Comparison of ENCODE assay signal across 1 cellular context in the genomic region with DNA sequence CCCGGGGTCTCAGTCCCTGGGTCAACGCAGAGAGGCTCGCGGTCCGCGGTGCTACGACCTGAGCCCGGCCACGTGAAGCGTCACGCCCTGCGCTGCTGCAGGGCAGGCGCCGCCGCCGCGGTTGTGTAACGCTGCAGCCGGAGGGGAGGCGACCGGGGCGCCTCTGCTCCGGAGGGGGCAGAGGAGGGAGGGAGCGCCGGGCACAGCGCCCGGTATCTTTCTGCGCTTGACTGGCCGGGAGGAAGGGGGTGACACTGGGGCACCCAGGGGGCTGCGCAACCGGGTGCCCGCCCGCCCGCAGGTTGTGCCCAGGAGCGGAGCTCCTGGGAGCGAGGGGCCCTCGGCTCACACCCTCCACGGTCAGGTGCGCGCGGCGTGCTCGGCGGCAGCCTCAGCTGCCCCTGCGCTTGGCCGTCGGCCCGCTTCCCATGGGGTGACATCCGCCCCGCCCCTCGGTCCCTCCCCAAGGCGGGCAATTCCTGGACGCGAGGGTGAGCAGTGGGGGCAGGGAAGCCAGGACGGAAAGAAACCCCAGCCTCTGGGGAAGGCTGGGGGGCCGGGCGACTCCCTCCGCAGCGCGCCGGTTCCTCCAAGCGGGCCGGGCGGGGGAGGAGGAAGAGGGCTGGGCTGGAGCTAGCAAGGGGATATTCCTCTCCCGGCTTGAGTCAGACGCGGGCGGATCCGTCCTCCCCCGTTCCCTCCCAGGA.
TF ChIP-seq lines count a peak whose summit lies in the region.

No MANE protein-coding gene starts in this region.

TF ChIP-seq in HEK293, 187 proteins besides CTCF, POLR2A, EP300 and RAD21 (continued from another document and continues in another):
- TF ChIP-seq ZNF10 (tag by site-specific recombination; IDR thresholded peaks at IDR 0.05) (peak; percentile 11; the same call in 1 of the 2 replicates), ZNF423 (tag by site-specific recombination; IDR thresholded peaks at IDR 0.05) (peak; percentile 98), ZNF121 (tag by site-specific recombination; IDR thresholded peaks at IDR 0.05) (no peak), ZNF146 (tag by site-specific recombination; IDR thresholded peaks at IDR 0.05) (peak; percentile 4; the same call in 1 of the 2 replicates), KLF10 (tag by site-specific recombination; IDR thresholded peaks at IDR 0.05) (peak; percentile 98), ZBTB17 (tag by site-specific recombination; IDR thresholded peaks at IDR 0.05) (peak; percentile 74), ZNF600 (tag by site-specific recombination; IDR thresholded peaks at IDR 0.05) (peak; percentile 90), ZNF221 (tag by site-specific recombination; IDR thresholded peaks at IDR 0.05; ENCODE audit: borderline replicate concordance) (no peak; the same call in 1 of the 2 replicates), ZNF23 (tag by site-specific recombination; IDR thresholded peaks at IDR 0.05; ENCODE audit: borderline replicate concordance) (no peak), ZFP37 (tag by site-specific recombination; IDR thresholded peaks at IDR 0.05) (peak; percentile 84), KLF7 (tag by site-specific recombination; IDR thresholded peaks at IDR 0.05; ENCODE audit: borderline replicate concordance) (peak; percentile 98), ZNF274 (IDR thresholded peaks at IDR 0.05; ENCODE audit: low read length) (no peak), ZNF274 (tag by site-specific recombination; IDR thresholded peaks at IDR 0.05; ENCODE audit: borderline replicate concordance) (no peak), ZNF544 (tag by site-specific recombination; IDR thresholded peaks at IDR 0.05) (no peak), KLF9 (tag by site-specific recombination; IDR thresholded peaks at IDR 0.05; ENCODE audit: low read depth) (peak; percentile 87), ZNF174 (tag by site-specific recombination; IDR thresholded peaks at IDR 0.05) (no peak), HOXC10 (CRISPR knock-in tag; IDR thresholded peaks at IDR 0.05) (no peak), ZNF433 (tag by site-specific recombination; IDR thresholded peaks at IDR 0.05; ENCODE audit: low read depth) (no peak), ZNF302 (tag by site-specific recombination; IDR thresholded peaks at IDR 0.05; ENCODE audit: low read depth) (no peak), ZNF776 (tag by site-specific recombination; IDR thresholded peaks at IDR 0.05; ENCODE audit: borderline replicate concordance) (no peak), KLF16 (tag by site-specific recombination; IDR thresholded peaks at IDR 0.05) (peak; percentile 89), RBAK (tag by site-specific recombination; IDR thresholded peaks at IDR 0.05) (peak; percentile 92), SP2 (tag by site-specific recombination; IDR thresholded peaks at IDR 0.05) (peak; percentile 89), KLF8 (tag by site-specific recombination; IDR thresholded peaks at IDR 0.05) (peak; percentile 99), ZNF548 (tag by site-specific recombination; IDR thresholded peaks at IDR 0.05) (no peak), ZNF214 (tag by site-specific recombination; IDR thresholded peaks at IDR 0.05; ENCODE audit: borderline replicate concordance) (no peak), ZNF391 (tag by site-specific recombination; IDR thresholded peaks at IDR 0.05; ENCODE audit: borderline replicate concordance, low read depth) (no peak), ZNF560 (tag by site-specific recombination; IDR thresholded peaks at IDR 0.05; ENCODE audit: borderline replicate concordance) (no peak), ZNF76 (tag by site-specific recombination; IDR thresholded peaks at IDR 0.05; ENCODE audit: borderline replicate concordance, low read depth) (peak; percentile 57; the same call in 1 of the 2 replicates), MEIS1 (CRISPR knock-in tag; IDR thresholded peaks at IDR 0.05; ENCODE audit: borderline replicate concordance) (no peak), ZFP41 (tag by site-specific recombination; IDR thresholded peaks at IDR 0.05; ENCODE audit: borderline replicate concordance) (no peak), ZNF585B (tag by site-specific recombination; IDR thresholded peaks at IDR 0.05) (no peak), ZNF785 (tag by site-specific recombination; IDR thresholded peaks at IDR 0.05) (peak; percentile 70), ZNF837 (tag by site-specific recombination; IDR thresholded peaks at IDR 0.05) (no peak), ZBTB7A (tag by site-specific recombination; IDR thresholded peaks at IDR 0.05; ENCODE audit: low read depth) (peak; percentile 76), ZNF169 (tag by site-specific recombination; IDR thresholded peaks at IDR 0.05) (no peak)
- TF ChIP-seq, protein P1, sequence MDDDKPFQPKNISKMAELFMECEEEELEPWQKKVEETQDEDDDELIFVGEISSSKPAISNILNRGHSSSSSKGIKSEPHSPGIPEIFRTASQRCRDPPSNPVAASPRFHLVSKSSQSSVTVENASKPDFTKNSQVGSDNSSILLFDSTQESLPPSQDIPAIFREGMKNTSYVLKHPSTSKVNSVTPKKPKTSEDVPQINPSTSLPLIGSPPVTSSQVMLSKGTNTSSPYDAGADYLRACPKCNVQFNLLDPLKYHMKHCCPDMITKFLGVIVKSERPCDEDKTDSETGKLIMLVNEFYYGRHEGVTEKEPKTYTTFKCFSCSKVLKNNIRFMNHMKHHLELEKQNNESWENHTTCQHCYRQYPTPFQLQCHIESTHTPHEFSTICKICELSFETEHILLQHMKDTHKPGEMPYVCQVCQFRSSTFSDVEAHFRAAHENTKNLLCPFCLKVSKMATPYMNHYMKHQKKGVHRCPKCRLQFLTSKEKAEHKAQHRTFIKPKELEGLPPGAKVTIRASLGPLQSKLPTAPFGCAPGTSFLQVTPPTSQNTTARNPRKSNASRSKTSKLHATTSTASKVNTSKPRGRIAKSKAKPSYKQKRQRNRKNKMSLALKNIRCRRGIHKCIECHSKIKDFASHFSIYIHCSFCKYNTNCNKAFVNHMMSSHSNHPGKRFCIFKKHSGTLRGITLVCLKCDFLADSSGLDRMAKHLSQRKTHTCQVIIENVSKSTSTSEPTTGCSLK (tag by site-specific recombination; IDR thresholded peaks at IDR 0.05): no peak
- TF ChIP-seq, protein P2, sequence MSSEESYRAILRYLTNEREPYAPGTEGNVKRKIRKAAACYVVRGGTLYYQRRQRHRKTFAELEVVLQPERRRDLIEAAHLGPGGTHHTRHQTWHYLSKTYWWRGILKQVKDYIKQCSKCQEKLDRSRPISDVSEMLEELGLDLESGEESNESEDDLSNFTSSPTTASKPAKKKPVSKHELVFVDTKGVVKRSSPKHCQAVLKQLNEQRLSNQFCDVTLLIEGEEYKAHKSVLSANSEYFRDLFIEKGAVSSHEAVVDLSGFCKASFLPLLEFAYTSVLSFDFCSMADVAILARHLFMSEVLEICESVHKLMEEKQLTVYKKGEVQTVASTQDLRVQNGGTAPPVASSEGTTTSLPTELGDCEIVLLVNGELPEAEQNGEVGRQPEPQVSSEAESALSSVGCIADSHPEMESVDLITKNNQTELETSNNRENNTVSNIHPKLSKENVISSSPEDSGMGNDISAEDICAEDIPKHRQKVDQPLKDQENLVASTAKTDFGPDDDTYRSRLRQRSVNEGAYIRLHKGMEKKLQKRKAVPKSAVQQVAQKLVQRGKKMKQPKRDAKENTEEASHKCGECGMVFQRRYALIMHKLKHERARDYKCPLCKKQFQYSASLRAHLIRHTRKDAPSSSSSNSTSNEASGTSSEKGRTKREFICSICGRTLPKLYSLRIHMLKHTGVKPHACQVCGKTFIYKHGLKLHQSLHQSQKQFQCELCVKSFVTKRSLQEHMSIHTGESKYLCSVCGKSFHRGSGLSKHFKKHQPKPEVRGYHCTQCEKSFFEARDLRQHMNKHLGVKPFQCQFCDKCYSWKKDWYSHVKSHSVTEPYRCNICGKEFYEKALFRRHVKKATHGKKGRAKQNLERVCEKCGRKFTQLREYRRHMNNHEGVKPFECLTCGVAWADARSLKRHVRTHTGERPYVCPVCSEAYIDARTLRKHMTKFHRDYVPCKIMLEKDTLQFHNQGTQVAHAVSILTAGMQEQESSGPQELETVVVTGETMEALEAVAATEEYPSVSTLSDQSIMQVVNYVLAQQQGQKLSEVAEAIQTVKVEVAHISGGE (tag by site-specific recombination; conservative IDR thresholded peaks at IDR 0.05; ENCODE audit: low read depth): peak; percentile 62
- TF ChIP-seq, protein P3, sequence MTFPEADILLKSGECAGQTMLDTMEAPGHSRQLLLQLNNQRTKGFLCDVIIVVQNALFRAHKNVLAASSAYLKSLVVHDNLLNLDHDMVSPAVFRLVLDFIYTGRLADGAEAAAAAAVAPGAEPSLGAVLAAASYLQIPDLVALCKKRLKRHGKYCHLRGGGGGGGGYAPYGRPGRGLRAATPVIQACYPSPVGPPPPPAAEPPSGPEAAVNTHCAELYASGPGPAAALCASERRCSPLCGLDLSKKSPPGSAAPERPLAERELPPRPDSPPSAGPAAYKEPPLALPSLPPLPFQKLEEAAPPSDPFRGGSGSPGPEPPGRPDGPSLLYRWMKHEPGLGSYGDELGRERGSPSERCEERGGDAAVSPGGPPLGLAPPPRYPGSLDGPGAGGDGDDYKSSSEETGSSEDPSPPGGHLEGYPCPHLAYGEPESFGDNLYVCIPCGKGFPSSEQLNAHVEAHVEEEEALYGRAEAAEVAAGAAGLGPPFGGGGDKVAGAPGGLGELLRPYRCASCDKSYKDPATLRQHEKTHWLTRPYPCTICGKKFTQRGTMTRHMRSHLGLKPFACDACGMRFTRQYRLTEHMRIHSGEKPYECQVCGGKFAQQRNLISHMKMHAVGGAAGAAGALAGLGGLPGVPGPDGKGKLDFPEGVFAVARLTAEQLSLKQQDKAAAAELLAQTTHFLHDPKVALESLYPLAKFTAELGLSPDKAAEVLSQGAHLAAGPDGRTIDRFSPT (tag by site-specific recombination; IDR thresholded peaks at IDR 0.05): peak; percentile 96
- TF ChIP-seq, protein P4, sequence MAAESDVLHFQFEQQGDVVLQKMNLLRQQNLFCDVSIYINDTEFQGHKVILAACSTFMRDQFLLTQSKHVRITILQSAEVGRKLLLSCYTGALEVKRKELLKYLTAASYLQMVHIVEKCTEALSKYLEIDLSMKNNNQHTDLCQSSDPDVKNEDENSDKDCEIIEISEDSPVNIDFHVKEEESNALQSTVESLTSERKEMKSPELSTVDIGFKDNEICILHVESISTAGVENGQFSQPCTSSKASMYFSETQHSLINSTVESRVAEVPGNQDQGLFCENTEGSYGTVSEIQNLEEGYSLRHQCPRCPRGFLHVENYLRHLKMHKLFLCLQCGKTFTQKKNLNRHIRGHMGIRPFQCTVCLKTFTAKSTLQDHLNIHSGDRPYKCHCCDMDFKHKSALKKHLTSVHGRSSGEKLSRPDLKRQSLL (tag by site-specific recombination; IDR thresholded peaks at IDR 0.05): 0 out of 2 replicates have a peak, but pooled peaks have one; percentile 13
- TF ChIP-seq, protein P5, sequence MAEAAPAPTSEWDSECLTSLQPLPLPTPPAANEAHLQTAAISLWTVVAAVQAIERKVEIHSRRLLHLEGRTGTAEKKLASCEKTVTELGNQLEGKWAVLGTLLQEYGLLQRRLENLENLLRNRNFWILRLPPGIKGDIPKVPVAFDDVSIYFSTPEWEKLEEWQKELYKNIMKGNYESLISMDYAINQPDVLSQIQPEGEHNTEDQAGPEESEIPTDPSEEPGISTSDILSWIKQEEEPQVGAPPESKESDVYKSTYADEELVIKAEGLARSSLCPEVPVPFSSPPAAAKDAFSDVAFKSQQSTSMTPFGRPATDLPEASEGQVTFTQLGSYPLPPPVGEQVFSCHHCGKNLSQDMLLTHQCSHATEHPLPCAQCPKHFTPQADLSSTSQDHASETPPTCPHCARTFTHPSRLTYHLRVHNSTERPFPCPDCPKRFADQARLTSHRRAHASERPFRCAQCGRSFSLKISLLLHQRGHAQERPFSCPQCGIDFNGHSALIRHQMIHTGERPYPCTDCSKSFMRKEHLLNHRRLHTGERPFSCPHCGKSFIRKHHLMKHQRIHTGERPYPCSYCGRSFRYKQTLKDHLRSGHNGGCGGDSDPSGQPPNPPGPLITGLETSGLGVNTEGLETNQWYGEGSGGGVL (tag by site-specific recombination; IDR thresholded peaks at IDR 0.05): peak; percentile 98
- TF ChIP-seq, protein P6, sequence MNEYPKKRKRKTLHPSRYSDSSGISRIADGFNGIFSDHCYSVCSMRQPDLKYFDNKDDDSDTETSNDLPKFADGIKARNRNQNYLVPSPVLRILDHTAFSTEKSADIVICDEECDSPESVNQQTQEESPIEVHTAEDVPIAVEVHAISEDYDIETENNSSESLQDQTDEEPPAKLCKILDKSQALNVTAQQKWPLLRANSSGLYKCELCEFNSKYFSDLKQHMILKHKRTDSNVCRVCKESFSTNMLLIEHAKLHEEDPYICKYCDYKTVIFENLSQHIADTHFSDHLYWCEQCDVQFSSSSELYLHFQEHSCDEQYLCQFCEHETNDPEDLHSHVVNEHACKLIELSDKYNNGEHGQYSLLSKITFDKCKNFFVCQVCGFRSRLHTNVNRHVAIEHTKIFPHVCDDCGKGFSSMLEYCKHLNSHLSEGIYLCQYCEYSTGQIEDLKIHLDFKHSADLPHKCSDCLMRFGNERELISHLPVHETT (tag by site-specific recombination; IDR thresholded peaks at IDR 0.05): no peak; the same call in 1 of the 2 replicates
- TF ChIP-seq, protein P7, sequence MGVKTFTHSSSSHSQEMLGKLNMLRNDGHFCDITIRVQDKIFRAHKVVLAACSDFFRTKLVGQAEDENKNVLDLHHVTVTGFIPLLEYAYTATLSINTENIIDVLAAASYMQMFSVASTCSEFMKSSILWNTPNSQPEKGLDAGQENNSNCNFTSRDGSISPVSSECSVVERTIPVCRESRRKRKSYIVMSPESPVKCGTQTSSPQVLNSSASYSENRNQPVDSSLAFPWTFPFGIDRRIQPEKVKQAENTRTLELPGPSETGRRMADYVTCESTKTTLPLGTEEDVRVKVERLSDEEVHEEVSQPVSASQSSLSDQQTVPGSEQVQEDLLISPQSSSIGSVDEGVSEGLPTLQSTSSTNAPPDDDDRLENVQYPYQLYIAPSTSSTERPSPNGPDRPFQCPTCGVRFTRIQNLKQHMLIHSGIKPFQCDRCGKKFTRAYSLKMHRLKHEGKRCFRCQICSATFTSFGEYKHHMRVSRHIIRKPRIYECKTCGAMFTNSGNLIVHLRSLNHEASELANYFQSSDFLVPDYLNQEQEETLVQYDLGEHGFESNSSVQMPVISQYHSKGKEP (tag by site-specific recombination; IDR thresholded peaks at IDR 0.05): peak; percentile 55
- TF ChIP-seq, protein P8, sequence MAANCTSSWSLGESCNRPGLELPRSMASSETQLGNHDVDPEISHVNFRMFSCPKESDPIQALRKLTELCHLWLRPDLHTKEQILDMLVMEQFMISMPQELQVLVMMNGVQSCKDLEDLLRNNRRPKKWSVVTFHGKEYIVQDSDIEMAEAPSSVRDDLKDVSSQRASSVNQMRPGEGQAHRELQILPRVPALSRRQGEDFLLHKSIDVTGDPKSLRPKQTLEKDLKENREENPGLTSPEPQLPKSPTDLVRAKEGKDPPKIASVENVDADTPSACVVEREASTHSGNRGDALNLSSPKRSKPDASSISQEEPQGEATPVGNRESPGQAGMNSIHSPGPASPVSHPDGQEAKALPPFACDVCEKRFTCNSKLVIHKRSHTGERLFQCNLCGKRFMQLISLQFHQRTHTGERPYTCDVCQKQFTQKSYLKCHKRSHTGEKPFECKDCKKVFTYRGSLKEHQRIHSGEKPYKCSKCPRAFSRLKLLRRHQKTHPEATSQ (tag by site-specific recombination; IDR thresholded peaks at IDR 0.05): peak; percentile 100
- TF ChIP-seq, protein P9, sequence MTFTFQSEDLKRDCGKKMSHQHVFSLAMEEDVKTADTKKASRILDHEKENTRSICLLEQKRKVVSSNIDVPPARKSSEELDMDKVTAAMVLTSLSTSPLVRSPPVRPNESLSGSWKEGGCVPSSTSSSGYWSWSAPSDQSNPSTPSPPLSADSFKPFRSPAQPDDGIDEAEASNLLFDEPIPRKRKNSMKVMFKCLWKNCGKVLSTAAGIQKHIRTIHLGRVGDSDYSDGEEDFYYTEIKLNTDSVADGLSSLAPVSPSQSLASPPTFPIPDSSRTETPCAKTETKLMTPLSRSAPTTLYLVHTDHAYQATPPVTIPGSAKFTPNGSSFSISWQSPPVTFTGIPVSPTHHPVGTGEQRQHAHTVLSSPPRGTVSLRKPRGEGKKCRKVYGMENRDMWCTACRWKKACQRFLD (tag by site-specific recombination; IDR thresholded peaks at IDR 0.05): no peak
